In the genomic region with DNA sequence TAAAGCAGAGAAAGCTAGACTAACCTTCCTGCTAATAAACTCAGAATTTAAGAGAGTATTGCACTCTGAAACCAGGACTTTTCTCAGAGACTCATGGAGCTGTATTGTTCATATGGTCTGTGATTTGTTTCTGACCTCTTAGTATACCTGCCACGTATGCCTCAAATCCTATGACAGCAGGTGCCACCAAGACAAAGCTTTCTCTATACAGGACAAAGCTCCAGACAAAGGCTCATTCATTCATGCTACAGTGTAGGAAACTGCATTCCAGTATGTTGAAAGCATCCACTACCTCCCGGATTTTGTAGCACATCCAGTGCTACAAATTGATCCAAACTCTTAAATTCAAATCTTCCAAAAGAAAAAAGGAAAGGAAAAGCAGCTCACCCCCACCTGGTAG, we compare ENCODE assay signal across 16 cellular contexts.
DNase-seq lines count a peak whose midpoint lies in the region; ATAC-seq and TF ChIP-seq lines count a peak whose summit lies in the region.
"Had no signal": no experiment of that assay in that cellular context is flagged by ENCODE, and none has a peak within 500 bp of the region (broad histone marks: within the 10 kb centered on the region; RNA-seq: fewer than 3 reads in every experiment).

No MANE protein-coding gene starts in this region.

- no peak overlapping the region for H3K4me3 ChIP-seq in esophagus muscularis mucosa
- H3K4me3 ChIP-seq in hepatocyte = no peak overlapping the region
- H3K4me3 ChIP-seq: Peyer's patch had no signal

- TF ChIP-seq EP300 in esophagus muscularis mucosa (IDR thresholded peaks at IDR 0.05) = no peak

- no peak overlapping the region for H3K27ac ChIP-seq in esophagus muscularis mucosa (replicated peaks in 1 of 4)
- H3K27ac ChIP-seq in hepatocyte = no peak overlapping the region
- H3K27ac ChIP-seq: 22Rv1, Peyer's patch had no signal

- peak; percentile 6 for DNase-seq in DMS53 (lab: John Stamatoyannopoulos, UW)
- no peak for DNase-seq in DMS53 treated with DMSO at 0.1 percent for 48 hours (lab: John Stamatoyannopoulos, UW; ENCODE audit: unreplicated experiment)
- DNase-seq in NCI-H146 treated with DMSO at 0.1 percent for 48 hours (lab: John Stamatoyannopoulos, UW; ENCODE audit: unreplicated experiment) = peak; percentile 62
- peak; percentile 53 for DNase-seq in esophagus muscularis mucosa (ENCODE audit: extremely low spot score)
- DNase-seq in sciatic nerve (ENCODE audit: low spot score) = no peak
- no peak for DNase-seq in epidermal melanocyte (ENCODE audit: insufficient read length, low spot score)
- no peak for DNase-seq in activated CD4-positive, alpha-beta T cell treated with anti-CD3 and anti-CD28 coated beads for 1 hour
- DNase-seq in hepatocyte (ENCODE audit: low spot score) = no peak
- DNase-seq: CD8-positive, alpha-beta T cell; DMS 273 treated with DMSO at 0.1 percent for 48 hours; NCI-H1417; NCI-H2029 treated with DMSO at 0.1 percent for 48 hours; NCI-H524 treated with DMSO at 0.1 percent for 48 hours; Peyer's patch had no signal

- no peak overlapping the region for H3K4me2 ChIP-seq in hepatocyte

- no peaks in the 10 kb centered on the region for H3K27me3 ChIP-seq in esophagus muscularis mucosa
- no peaks in the 10 kb centered on the region for H3K27me3 ChIP-seq in hepatocyte
- H3K27me3 ChIP-seq: Peyer's patch had no signal

- TF ChIP-seq CTCF in esophagus muscularis mucosa (IDR thresholded peaks at IDR 0.05) (no peak), hepatocyte (IDR thresholded peaks at IDR 0.05; ENCODE audit: poor library complexity) (no peak)

- H3K36me3 ChIP-seq in esophagus muscularis mucosa = no peaks in the 10 kb centered on the region
- no peaks in the 10 kb centered on the region for H3K36me3 ChIP-seq in hepatocyte (replicated peaks; ENCODE audit: insufficient read depth, low read depth)
- H3K36me3 ChIP-seq: Peyer's patch had no signal

- TF ChIP-seq POLR2A in esophagus muscularis mucosa (IDR thresholded peaks at IDR 0.05; ENCODE audit: low read depth) = no peak

- no peaks in the 10 kb centered on the region for H3K79me2 ChIP-seq in hepatocyte

- peaks cover 0 to 12% (median 2%) of the 10 kb centered on the region in 4 donors for H3K4me1 ChIP-seq in esophagus muscularis mucosa
- H3K4me1 ChIP-seq in hepatocyte (ENCODE audit: insufficient read depth) = peaks cover 14% of the 10 kb centered on the region
- H3K4me1 ChIP-seq: Peyer's patch had no signal

- H4K20me1 ChIP-seq in hepatocyte (ENCODE audit: insufficient read depth, poor library complexity, severe bottlenecking) = no peaks in the 10 kb centered on the region

- intact Hi-C loops in esophagus muscularis mucosa (cut with DNase I) = no loop called here
- intact Hi-C loops in sciatic nerve (cut with DNase I) = loop anchor here (2.0 kb wide), 1 partner anchor 37 kb away; no protein-coding TSS in a partner anchor

- peak; percentile 57 for ATAC-seq in sciatic nerve
- ATAC-seq: CD8-positive, alpha-beta T cell; SK-N-SH treated with all-trans-retinoic acid at 6 μM for 48 hours had no signal

- no peaks in the 10 kb centered on the region for H3K9me3 ChIP-seq in esophagus muscularis mucosa
- no peaks in the 10 kb centered on the region for H3K9me3 ChIP-seq in hepatocyte (ENCODE audit: low read depth)
- H3K9me3 ChIP-seq: Peyer's patch had no signal

- 58% methylated on average over 2 of the region's 2 CpGs for WGBS in esophagus muscularis mucosa
- WGBS in hepatocyte (ENCODE audit: low lambda C conversion rate, missing lambda C conversion rate) = 65% methylated on average over 2 of the region's 2 CpGs

- H2AFZ ChIP-seq in hepatocyte = no peak overlapping the region

- no peaks in the 10 kb centered on the region for H3K9me2 ChIP-seq in hepatocyte (replicated peaks; ENCODE audit: insufficient read depth)

Comparison
In these comparisons a context has a peak if more than half of its experiments do, and no peak if none do; other contexts are left out.
1. DNase-seq: peak in DMS53 (single experiment), NCI-H146 treated with DMSO at 0.1 percent for 48 hours (single experiment) and esophagus muscularis mucosa (single experiment); none in DMS53 treated with DMSO at 0.1 percent for 48 hours (single experiment), sciatic nerve (single experiment), epidermal melanocyte (single experiment), activated CD4-positive, alpha-beta T cell treated with anti-CD3 and anti-CD28 coated beads for 1 hour (single experiment) and hepatocyte (single experiment).